10 cellular contexts compared by ENCODE assay signal in genomic region chr11:46236918-46237247, GRCh38. TPM values are rescaled to one million over a fixed set of nuclear protein-coding genes. Genes with fewer than 3 reads are reported as not detected.
A peak's percentile ranks its signal among the peaks of the same experiment; 100 is the strongest.
DNase-seq lines count a peak whose midpoint lies in the region; ATAC-seq and TF ChIP-seq lines count a peak whose summit lies in the region.
"Had no signal": no experiment of that assay in that cellular context is flagged by ENCODE, and none has a peak within 500 bp of the region (broad histone marks: within the 10 kb centered on the region; RNA-seq: fewer than 3 reads in every experiment).

No MANE protein-coding gene starts in this region.

- CTCF ChIA-PET in activated naive CD4-positive, alpha-beta T cell treated with anti-CD3 and anti-CD28 coated beads for 36 hours (lab: Charles Lee) = interaction anchor here (0.5 to 11.0 kb wide), 2 partner anchors 76 to 153 kb away, joined by 3 to 298 read pairs; no protein-coding TSS in a partner anchor

- peaks cover 5% of the 10 kb centered on the region for H3K36me3 Mint-ChIP-seq in activated naive CD4-positive, alpha-beta T cell treated with anti-CD3 and anti-CD28 coated beads for 36 hours (ENCODE audit: low read depth)
- no peaks in the 10 kb centered on the region for H3K36me3 Mint-ChIP-seq in activated naive CD8-positive, alpha-beta T cell treated with anti-CD3 and anti-CD28 coated beads for 36 hours
- H3K36me3 Mint-ChIP-seq in immature natural killer cell (no peaks in the 10 kb centered on the region), type B pancreatic cell (no peaks in the 10 kb centered on the region)

- no peaks in the 10 kb centered on the region for H3K9me3 ChIP-seq in sigmoid colon

- no peaks in the 10 kb centered on the region for H3K27me3 ChIP-seq in sigmoid colon

- H3K27me3 Mint-ChIP-seq in activated naive CD4-positive, alpha-beta T cell treated with anti-CD3 and anti-CD28 coated beads for 36 hours (ENCODE audit: low read depth) = peaks cover 4% of the 10 kb centered on the region
- peaks cover 36% of the 10 kb centered on the region for H3K27me3 Mint-ChIP-seq in activated naive CD8-positive, alpha-beta T cell treated with anti-CD3 and anti-CD28 coated beads for 36 hours
- H3K27me3 Mint-ChIP-seq in immature natural killer cell (ENCODE audit: low read depth in 3 of 3) = peaks cover 6 to 16% (median 6%) of the 10 kb centered on the region in 3 donors
- H3K27me3 Mint-ChIP-seq in type B pancreatic cell = peaks cover 46% of the 10 kb centered on the region

- no peak for TF ChIP-seq EP300 in sigmoid colon (IDR thresholded peaks at IDR 0.05)

- H3K4me1 ChIP-seq in sigmoid colon = peaks cover 0 to 27% (median 26%) of the 10 kb centered on the region in 4 donors

- H3K4me3 ChIP-seq in sigmoid colon = no peak overlapping the region

- peak overlapping the region in 2 of 4 donors; percentile 82 to 87 for H3K27ac ChIP-seq in sigmoid colon

- WGBS in sigmoid colon, 2 donors = 64 to 75% methylated on average over 5 of the region's 5 CpGs

- TF ChIP-seq CTCF in type B pancreatic cell (conservative IDR thresholded peaks at IDR 0.05) (no peak), GM10266 (IDR thresholded peaks at IDR 0.05; ENCODE audit: control insufficient read depth, insufficient read depth, low read depth, missing control alignments) (no peak), sigmoid colon (IDR thresholded peaks at IDR 0.05) (no peak)

- no peak for TF ChIP-seq POLR2A in sigmoid colon (IDR thresholded peaks at IDR 0.05)

- DNase-seq in activated naive CD4-positive, alpha-beta T cell treated with anti-CD3 and anti-CD28 coated beads for 36 hours = no peak
- no peak for DNase-seq in activated naive CD4-positive, alpha-beta T cell treated with Interleukin-2 at 50 U/mL for 16 hours
- DNase-seq in activated naive CD8-positive, alpha-beta T cell treated with anti-CD3 and anti-CD28 coated beads for 36 hours = no peak
- DNase-seq in immature natural killer cell (no peak), type B pancreatic cell (ENCODE audit: extremely low spot score, unreplicated experiment) (no peak), GM10266 (ENCODE audit: extremely low spot score) (no peak), sigmoid colon (no peak)
- DNase-seq: NCI-H526 had no signal

- H3K4me3 Mint-ChIP-seq in activated naive CD4-positive, alpha-beta T cell treated with anti-CD3 and anti-CD28 coated beads for 36 hours = peak overlapping the region; percentile 90
- peak overlapping the region; percentile 75 for H3K4me3 Mint-ChIP-seq in activated naive CD8-positive, alpha-beta T cell treated with anti-CD3 and anti-CD28 coated beads for 36 hours
- peak overlapping the region; percentile 75 to 87 (median 81) for H3K4me3 Mint-ChIP-seq in immature natural killer cell
- H3K4me3 Mint-ChIP-seq in type B pancreatic cell = peak overlapping the region; percentile 91

- intact Hi-C loops in activated naive CD4-positive, alpha-beta T cell treated with anti-CD3 and anti-CD28 coated beads for 36 hours (cut with micrococcal nuclease) = loop anchor here (1.0 kb wide), 1 partner anchor 319 kb away; no protein-coding TSS in a partner anchor
- intact Hi-C loops in sigmoid colon (cut with DNase I) = loop anchor here (5.0 to 10.0 kb wide), 2 partner anchors 130 to 272 kb away; no protein-coding TSS in a partner anchor

- peaks cover 27% of the 10 kb centered on the region for H3K4me1 Mint-ChIP-seq in activated naive CD4-positive, alpha-beta T cell treated with anti-CD3 and anti-CD28 coated beads for 36 hours (ENCODE audit: low read depth)
- peaks cover 24% of the 10 kb centered on the region for H3K4me1 Mint-ChIP-seq in activated naive CD8-positive, alpha-beta T cell treated with anti-CD3 and anti-CD28 coated beads for 36 hours
- H3K4me1 Mint-ChIP-seq in immature natural killer cell (peaks cover 16 to 18% of the 10 kb centered on the region in 2 donors), type B pancreatic cell (ENCODE audit: unreplicated experiment) (peaks cover 24% of the 10 kb centered on the region)

- peak overlapping the region; percentile 94 for H3K27ac Mint-ChIP-seq in activated naive CD4-positive, alpha-beta T cell treated with anti-CD3 and anti-CD28 coated beads for 36 hours
- H3K27ac Mint-ChIP-seq in activated naive CD8-positive, alpha-beta T cell treated with anti-CD3 and anti-CD28 coated beads for 36 hours = peak overlapping the region; percentile 85
- H3K27ac Mint-ChIP-seq in immature natural killer cell (peak overlapping the region in 1 of 6 donors; percentile 7), type B pancreatic cell (peak overlapping the region; percentile 80)

- peaks cover 1% of the 10 kb centered on the region for H3K9me3 Mint-ChIP-seq in activated naive CD4-positive, alpha-beta T cell treated with anti-CD3 and anti-CD28 coated beads for 36 hours
- peaks cover 3% of the 10 kb centered on the region for H3K9me3 Mint-ChIP-seq in activated naive CD8-positive, alpha-beta T cell treated with anti-CD3 and anti-CD28 coated beads for 36 hours
- H3K9me3 Mint-ChIP-seq in immature natural killer cell = peaks cover 0 to 2% (median 0%) of the 10 kb centered on the region in 6 donors
- no peaks in the 10 kb centered on the region for H3K9me3 Mint-ChIP-seq in type B pancreatic cell

- H3K36me3 ChIP-seq in sigmoid colon = no peaks in the 10 kb centered on the region

- ATAC-seq in HG03280 (IDR thresholded peaks at IDR 0.05; ENCODE audit: unreplicated experiment) = no peak

RNA-seq across cellular contexts. Expression of gene CREB3L1, which starts 40.6 kb away (rescaled TPM):
- under 1 TPM; 0.12 TPM for total RNA-seq in activated naive CD4-positive, alpha-beta T cell treated with anti-CD3 and anti-CD28 coated beads for 36 hours
- under 1 TPM in 1 of 2 experiments, not detected in 1; 0.12 TPM for total RNA-seq in activated naive CD8-positive, alpha-beta T cell treated with anti-CD3 and anti-CD28 coated beads for 36 hours
- not detected for polyA plus RNA-seq in immature natural killer cell
- 9.8 and 20.8 TPM in 2 replicates for total RNA-seq in type B pancreatic cell (ENCODE audit: low replicate concordance)
- total RNA-seq in sigmoid colon = 1 to 10 TPM in 3 of 4 donors, under 1 TPM in 1; 0.66 to 7.2 (median 2.6) TPM
- 10 to 100 TPM; 43.2 to 63.1 (median 44.7) TPM for polyA plus RNA-seq in sigmoid colon
- polyA plus RNA-seq: neural cell had no signal
